In the genomic region with DNA sequence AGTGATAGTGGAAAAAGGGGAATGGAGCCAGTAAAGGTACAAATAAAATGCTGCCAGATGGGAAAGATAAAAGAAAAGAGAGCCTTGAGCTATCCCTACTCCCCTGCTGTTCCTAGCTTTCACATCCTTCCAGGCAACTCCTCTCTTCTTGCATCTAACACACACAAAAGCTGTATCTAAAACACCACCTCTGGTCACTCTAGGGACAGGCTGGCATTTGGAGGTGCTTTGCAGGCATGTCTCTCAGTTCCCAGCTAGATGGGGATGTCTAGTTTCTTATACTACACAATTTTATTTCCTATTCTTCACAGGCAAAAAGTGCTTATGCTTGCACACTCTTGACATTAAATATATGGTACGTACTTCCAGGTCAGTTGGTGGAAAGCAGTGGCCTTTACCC, we compare ENCODE assay signal across 23 cellular contexts.
"Had no signal": no experiment of that assay in that cellular context is flagged by ENCODE, and none has a peak within 500 bp of the region (broad histone marks: within the 10 kb centered on the region; RNA-seq: fewer than 3 reads in every experiment).

No MANE protein-coding gene starts in this region.

- H3K36me3 Mint-ChIP-seq: naive thymus-derived CD8-positive, alpha-beta T cell; stimulated activated effector memory CD8-positive, alpha-beta T cell treated with anti-CD3 and anti-CD28 coated beads, Interleukin-12 subunit alpha, Interleukin-12 subunit beta, amount 100 ng/mL, for 72 hours had no signal

- H3K27ac Mint-ChIP-seq: activated CD4-positive, alpha-beta T cell treated with anti-CD3 and anti-CD28 coated beads for 36 hours; activated naive CD4-positive, alpha-beta T cell treated with anti-CD3 and anti-CD28 coated beads for 36 hours; naive thymus-derived CD8-positive, alpha-beta T cell; stimulated activated effector memory CD8-positive, alpha-beta T cell treated with anti-CD3 and anti-CD28 coated beads, Interleukin-12 subunit alpha, Interleukin-12 subunit beta, amount 100 ng/mL, for 72 hours; T-helper 2 cell treated with Interferon-gamma antibody and Interleukin-4, amounts not matched to agents 5 μg/mL and 100 μg/mL, for 36 hours had no signal

- ATAC-seq: activated CD4-positive, alpha-beta T cell treated with anti-CD3 and anti-CD28 coated beads for 36 hours; activated T-cell treated with anti-CD3 and anti-CD28 coated beads, Interleukin-2, amount 50 U/mL, for 4 hours; body of pancreas; heart left ventricle; left lobe of liver; lower lobe of right lung; naive thymus-derived CD8-positive, alpha-beta T cell; sciatic nerve; stimulated activated effector memory CD8-positive, alpha-beta T cell treated with anti-CD3 and anti-CD28 coated beads, Interleukin-12 subunit alpha, Interleukin-12 subunit beta, amount 100 ng/mL, for 72 hours had no signal

- FAIRE-seq: endometrium, kidney, small intestine, TTC549 had no signal

- H3K27me3 Mint-ChIP-seq: activated CD4-positive, alpha-beta T cell treated with anti-CD3 and anti-CD28 coated beads for 36 hours had no signal

- DNase-seq: activated CD4-positive, alpha-beta T cell treated with anti-CD3 and anti-CD28 coated beads for 36 hours; activated CD4-positive, alpha-beta T cell treated with anti-CD3 and anti-CD28 coated beads, Interleukin-2, amount 50 U/mL, for 4 hours; activated CD8-positive, alpha-beta memory T cell treated with anti-CD3 and anti-CD28 coated beads for 24 hours; activated CD8-positive, alpha-beta memory T cell treated with anti-CD3 and anti-CD28 coated beads, Interleukin-2, amount 50 U/mL, for 48 hours; activated naive CD4-positive, alpha-beta T cell treated with anti-CD3 and anti-CD28 coated beads for 36 hours; activated T-cell treated with anti-CD3 and anti-CD28 coated beads, Interleukin-2, amount 50 U/mL, for 4 hours; anterior cingulate cortex; body of pancreas; heart left ventricle; kidney; lower lobe of right lung; naive thymus-derived CD8-positive, alpha-beta T cell; small intestine; stimulated activated CD4-positive, alpha-beta T cell treated with anti-CD3 and anti-CD28 coated beads, Interleukin-2, amount 100 ng/mL, for 24 hours; stomach had no signal

- H3K4me3 Mint-ChIP-seq: activated CD4-positive, alpha-beta T cell treated with anti-CD3 and anti-CD28 coated beads for 36 hours; activated naive CD4-positive, alpha-beta T cell treated with anti-CD3 and anti-CD28 coated beads for 36 hours; activated T-cell treated with anti-CD3 and anti-CD28 coated beads, Interleukin-2, amount 50 U/mL, for 4 hours; naive thymus-derived CD8-positive, alpha-beta T cell; stimulated activated effector memory CD8-positive, alpha-beta T cell treated with anti-CD3 and anti-CD28 coated beads, Interleukin-12 subunit alpha, Interleukin-12 subunit beta, amount 100 ng/mL, for 72 hours; T-helper 2 cell treated with Interferon-gamma antibody and Interleukin-4, amounts not matched to agents 5 μg/mL and 100 μg/mL, for 36 hours had no signal

- H3K9me3 ChIP-seq: body of pancreas, heart left ventricle, lower lobe of right lung, stomach, suprapubic skin, tibial nerve had no signal

- H3K27me3 ChIP-seq: body of pancreas, heart left ventricle, stomach, suprapubic skin, tibial nerve had no signal

- H3K4me1 ChIP-seq: body of pancreas, heart left ventricle, lower lobe of right lung, stomach, suprapubic skin, tibial nerve had no signal

- H3K9me3 Mint-ChIP-seq: activated naive CD4-positive, alpha-beta T cell treated with anti-CD3 and anti-CD28 coated beads for 36 hours; activated T-cell treated with anti-CD3 and anti-CD28 coated beads, Interleukin-2, amount 50 U/mL, for 4 hours; naive thymus-derived CD8-positive, alpha-beta T cell; stimulated activated effector memory CD8-positive, alpha-beta T cell treated with anti-CD3 and anti-CD28 coated beads, Interleukin-12 subunit alpha, Interleukin-12 subunit beta, amount 100 ng/mL, for 72 hours; T-helper 2 cell treated with Interferon-gamma antibody and Interleukin-4, amounts not matched to agents 5 μg/mL and 100 μg/mL, for 36 hours had no signal

- H3K27ac ChIP-seq: body of pancreas, heart left ventricle, lower lobe of right lung, stomach, suprapubic skin, tibial nerve had no signal

- H3K36me3 ChIP-seq: heart left ventricle, lower lobe of right lung, stomach, suprapubic skin, tibial nerve had no signal

- H3K4me3 ChIP-seq: body of pancreas, heart left ventricle, lower lobe of right lung, stomach, suprapubic skin, tibial nerve had no signal

- H3K4me1 Mint-ChIP-seq: activated CD4-positive, alpha-beta T cell treated with anti-CD3 and anti-CD28 coated beads for 36 hours; naive thymus-derived CD8-positive, alpha-beta T cell; stimulated activated effector memory CD8-positive, alpha-beta T cell treated with anti-CD3 and anti-CD28 coated beads, Interleukin-12 subunit alpha, Interleukin-12 subunit beta, amount 100 ng/mL, for 72 hours had no signal
